Comparison of ENCODE assay signal across 8 cellular contexts in the genomic region with DNA sequence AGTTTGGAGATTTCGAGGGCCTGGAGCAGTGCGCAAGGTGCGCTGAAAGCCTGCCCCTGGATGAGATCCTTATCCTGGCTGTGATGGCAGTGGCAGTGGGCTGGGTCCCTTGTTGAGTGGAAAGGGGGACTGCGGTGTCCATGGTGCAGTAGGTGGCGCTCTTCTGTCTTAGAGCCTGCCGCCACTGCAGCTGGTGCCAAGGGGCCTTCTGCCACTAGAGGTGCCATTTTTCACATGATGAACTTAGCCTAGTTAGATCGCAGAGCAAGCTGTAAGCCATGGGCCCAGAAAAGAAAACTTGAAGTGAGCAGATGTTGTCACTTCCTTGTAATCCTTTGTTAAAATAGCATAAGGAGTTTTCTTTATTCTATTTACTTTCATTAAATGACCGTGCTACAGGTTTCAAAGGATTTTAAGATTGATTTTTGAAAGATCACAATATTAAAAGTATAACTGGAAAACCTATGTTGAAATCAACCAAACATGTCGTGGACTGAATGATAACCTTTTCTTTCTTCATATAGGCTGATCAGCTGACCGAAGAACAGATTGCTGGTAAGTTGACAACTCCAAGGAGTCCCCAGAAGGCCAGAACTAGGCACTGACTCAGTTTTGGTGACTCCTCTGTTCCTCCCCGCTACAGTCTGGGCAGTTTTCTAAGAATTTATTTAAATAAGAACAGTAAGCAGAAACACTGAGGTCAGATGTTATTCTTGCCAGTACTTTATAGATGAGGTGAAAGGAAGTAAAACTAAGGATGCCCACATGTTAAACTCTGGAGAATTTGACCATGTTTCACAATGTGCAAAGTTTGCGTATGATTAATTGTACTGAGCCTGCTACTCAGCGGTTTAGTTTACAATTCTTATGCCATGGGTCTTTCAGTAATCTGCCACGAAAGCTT. TPM values are rescaled to one million over a fixed set of nuclear protein-coding genes. Genes with fewer than 3 reads are reported as not detected.
A peak's percentile ranks its signal among the peaks of the same experiment; 100 is the strongest.
DNase-seq lines count a peak whose midpoint lies in the region; ATAC-seq, FAIRE-seq and TF ChIP-seq lines count a peak whose summit lies in the region.

No MANE protein-coding gene starts in this region.

- peak; percentile 98 for TF ChIP-seq CTCF in GM12874 (IDR thresholded peaks at IDR 0.05; ENCODE audit: insufficient read depth, low read depth, low read length)
- peak; percentile 98 to 100 (median 99) for TF ChIP-seq CTCF in adrenal gland (IDR thresholded peaks at IDR 0.05)
- peak; percentile 99 for TF ChIP-seq CTCF in left ventricle myocardium inferior (IDR thresholded peaks at IDR 0.05; ENCODE audit: borderline replicate concordance)

- H3K36me3 ChIP-seq in adrenal gland (replicated peaks in 1 of 2), result peaks cover 0 to 46% of the 10 kb centered on the region in 2 donors
- peaks cover 49% of the 10 kb centered on the region for H3K36me3 ChIP-seq in left ventricle myocardium inferior

- peak; percentile 74 for DNase-seq in NCI-H1436 treated with DMSO at 0.1 percent for 48 hours (lab: John Stamatoyannopoulos, UW)
- peak; percentile 70 to 92 (median 81) for DNase-seq in T-helper 1 cell
- DNase-seq in adrenal gland, result peak; percentile 86 to 98 (median 93)
- DNase-seq in left ventricle myocardium inferior, result peak; percentile 88
- DNase-seq in pulmonary artery endothelial cell (ENCODE audit: low read depth, low spot score), result peak; percentile 82
- DNase-seq in urothelium cell line (ENCODE audit: low spot score), result peak; percentile 91

- 26 to 32% (median 29%) methylated on average over 14 of the region's 14 CpGs for WGBS in adrenal gland, 4 donors

- H3K4me3 ChIP-seq in adrenal gland (peak overlapping the region in 1 of 4 donors; percentile 97), left ventricle myocardium inferior (peak overlapping the region; percentile 99)

- H3K9me3 ChIP-seq in adrenal gland (replicated peaks in 1 of 3) (no peaks in the 10 kb centered on the region), left ventricle myocardium inferior (replicated peaks) (no peaks in the 10 kb centered on the region)

- FAIRE-seq in urothelium cell line (lab: Jason Lieb, UNC), result peak; percentile 55

- peaks cover 15 to 32% of the 10 kb centered on the region in 2 donors for H3K4me1 ChIP-seq in adrenal gland (replicated peaks in 1 of 2)
- H3K4me1 ChIP-seq in left ventricle myocardium inferior, result peaks cover 79% of the 10 kb centered on the region

- intact Hi-C loops in adrenal gland (cut with DNase I) (loop anchor here (5.0 to 10.0 kb wide), 4 partner anchors 95 to 358 kb away; no protein-coding TSS in a partner anchor), left ventricle myocardium inferior (cut with micrococcal nuclease) (loop anchor here (10.0 kb wide), 2 partner anchors 135 to 295 kb away; no protein-coding TSS in a partner anchor)

- ATAC-seq in HG02798 (IDR thresholded peaks at IDR 0.05; ENCODE audit: poor library complexity, unreplicated experiment), result peak; percentile 55

- TF ChIP-seq POLR2A in adrenal gland (IDR thresholded peaks at IDR 0.05), result no peak

- H3K27me3 ChIP-seq in adrenal gland (no peaks in the 10 kb centered on the region), left ventricle myocardium inferior (ENCODE audit: low read depth) (no peaks in the 10 kb centered on the region)

- H3K27ac ChIP-seq in adrenal gland (peak overlapping the region in 3 of 5 donors; percentile 29 to 80 (median 30)), left ventricle myocardium inferior (replicated peaks) (peak overlapping the region; percentile 96)

RNA-seq across cellular contexts. Expression of gene CALM1, which starts 3.0 kb away (rescaled TPM):
- total RNA-seq in adrenal gland, result 100 to 1,000 TPM; 191 to 402 (median 259) TPM
- polyA plus RNA-seq in adrenal gland, result 100 to 1,000 TPM; 190 to 372 (median 193) TPM
- total RNA-seq in left ventricle myocardium inferior, result 503 TPM
- total RNA-seq in pulmonary artery endothelial cell, result 1,262 and 1,419 TPM in 2 replicates
